In genomic region chr2:45777996-45778719, GRCh38 we compare ENCODE assay signal across 11 cellular contexts.
DNase-seq lines count a peak whose midpoint lies in the region; ATAC-seq and TF ChIP-seq lines count a peak whose summit lies in the region.
"Had no signal": no experiment of that assay in that cellular context is flagged by ENCODE, and none has a peak within 500 bp of the region (broad histone marks: within the 10 kb centered on the region; RNA-seq: fewer than 3 reads in every experiment).

No MANE protein-coding gene starts in this region.

- CTCF ChIA-PET in activated CD4-positive, alpha-beta memory T cell treated with anti-CD3 and anti-CD28 coated beads for 36 hours (lab: Charles Lee) = interaction anchor here (0.6 to 7.0 kb wide), 46 partner anchors 10 to 797 kb away, joined by 3 to 103 read pairs (median 4); partner anchors contain the start of genes PRKCE and SRBD1
- CTCF ChIA-PET in activated CD4-positive, alpha-beta memory T cell treated with anti-CD3 and anti-CD28 coated beads, Interleukin-2, amount 10 ng/mL, durations not matched to agents 7 days and 5 days (lab: Charles Lee) = interaction anchor here (0.6 to 4.4 kb wide), 33 partner anchors 8 to 798 kb away, joined by 3 to 45 read pairs (median 5); partner anchors contain the start of genes PRKCE and SRBD1

- ATAC-seq in stimulated activated memory B cell treated with anti-CD40 and anti-IgM and Interleukin-4, amounts not matched to agents 10 μg/mL and 1 μg/mL and 100 μg/mL, for 72 hours = no peak

- no peaks in the 10 kb centered on the region for H3K9me3 ChIP-seq in esophagus muscularis mucosa
- H3K9me3 ChIP-seq: SJSA1 had no signal

- H3K27me3 ChIP-seq in brain microvascular endothelial cell (replicated peaks) = no peaks in the 10 kb centered on the region
- H3K27me3 ChIP-seq in esophagus muscularis mucosa = no peaks in the 10 kb centered on the region
- H3K27me3 ChIP-seq: SJSA1 had no signal

- H3K36me3 ChIP-seq in brain microvascular endothelial cell (replicated peaks) = no peaks in the 10 kb centered on the region
- no peaks in the 10 kb centered on the region for H3K36me3 ChIP-seq in esophagus muscularis mucosa
- H3K36me3 ChIP-seq: SJSA1 had no signal

- H3K4me3 ChIP-seq in brain microvascular endothelial cell (ENCODE audit: low read depth, low read length) (no peak overlapping the region), esophagus muscularis mucosa (no peak overlapping the region)
- H3K4me3 ChIP-seq: SJSA1 had no signal

- H3K4me3 Mint-ChIP-seq in activated CD4-positive, alpha-beta memory T cell treated with anti-CD3 and anti-CD28 coated beads for 36 hours = no peak overlapping the region
- no peak overlapping the region for H3K4me3 Mint-ChIP-seq in activated CD4-positive, alpha-beta memory T cell treated with anti-CD3 and anti-CD28 coated beads, Interleukin-2, amount 10 ng/mL, durations not matched to agents 7 days and 5 days
- peak overlapping the region; percentile 54 for H3K4me3 Mint-ChIP-seq in stimulated activated memory B cell treated with anti-CD40 and anti-IgM and Interleukin-4, amounts not matched to agents 10 μg/mL and 1 μg/mL and 100 μg/mL, for 72 hours
- H3K4me3 Mint-ChIP-seq: type B pancreatic cell had no signal

- H3K27me3 Mint-ChIP-seq in activated CD4-positive, alpha-beta memory T cell treated with anti-CD3 and anti-CD28 coated beads for 36 hours = no peaks in the 10 kb centered on the region
- H3K27me3 Mint-ChIP-seq in activated CD4-positive, alpha-beta memory T cell treated with anti-CD3 and anti-CD28 coated beads, Interleukin-2, amount 10 ng/mL, durations not matched to agents 7 days and 5 days = no peaks in the 10 kb centered on the region
- no peaks in the 10 kb centered on the region for H3K27me3 Mint-ChIP-seq in stimulated activated memory B cell treated with anti-CD40 and anti-IgM and Interleukin-4, amounts not matched to agents 10 μg/mL and 1 μg/mL and 100 μg/mL, for 72 hours
- H3K27me3 Mint-ChIP-seq: type B pancreatic cell had no signal

- TF ChIP-seq POLR2A in esophagus muscularis mucosa (IDR thresholded peaks at IDR 0.05; ENCODE audit: low read depth) = no peak

- POLR2A ChIA-PET in activated CD4-positive, alpha-beta memory T cell treated with anti-CD3 and anti-CD28 coated beads for 36 hours (lab: Charles Lee) = interaction anchor here (1.0 kb wide), 1 partner anchor 129 kb away, joined by 3 read pairs; no protein-coding TSS in a partner anchor
- POLR2A ChIA-PET in activated CD4-positive, alpha-beta memory T cell treated with anti-CD3 and anti-CD28 coated beads, Interleukin-2, amount 10 ng/mL, durations not matched to agents 7 days and 5 days (lab: Charles Lee) = interaction anchor here (1.7 kb wide), 1 partner anchor 127 kb away, joined by 9 read pairs; no protein-coding TSS in a partner anchor

- intact Hi-C loops in activated CD4-positive, alpha-beta memory T cell treated with anti-CD3 and anti-CD28 coated beads for 36 hours (cut with micrococcal nuclease) = loop anchor here (1.0 kb wide), 3 partner anchors 128 to 158 kb away; no protein-coding TSS in a partner anchor
- intact Hi-C loops in esophagus muscularis mucosa (cut with DNase I) = loop anchor here (2.0 to 5.0 kb wide), 2 partner anchors 135 to 159 kb away; no protein-coding TSS in a partner anchor

- H3K4me1 ChIP-seq in esophagus muscularis mucosa = peaks cover 6 to 71% (median 43%) of the 10 kb centered on the region in 4 donors

- TF ChIP-seq CTCF in brain microvascular endothelial cell (IDR thresholded peaks at IDR 0.05; ENCODE audit: low read depth, low read length, missing control alignments) = peak; percentile 11
- no peak for TF ChIP-seq CTCF in esophagus muscularis mucosa (IDR thresholded peaks at IDR 0.05)

- peaks cover 5% of the 10 kb centered on the region for H3K4me1 Mint-ChIP-seq in activated CD4-positive, alpha-beta memory T cell treated with anti-CD3 and anti-CD28 coated beads for 36 hours (ENCODE audit: low read depth)
- H3K4me1 Mint-ChIP-seq in activated CD4-positive, alpha-beta memory T cell treated with anti-CD3 and anti-CD28 coated beads, Interleukin-2, amount 10 ng/mL, durations not matched to agents 7 days and 5 days = peaks cover 8% of the 10 kb centered on the region
- peaks cover 76% of the 10 kb centered on the region for H3K4me1 Mint-ChIP-seq in stimulated activated memory B cell treated with anti-CD40 and anti-IgM and Interleukin-4, amounts not matched to agents 10 μg/mL and 1 μg/mL and 100 μg/mL, for 72 hours

- peak overlapping the region; percentile 30 for H3K27ac Mint-ChIP-seq in activated CD4-positive, alpha-beta memory T cell treated with anti-CD3 and anti-CD28 coated beads for 36 hours
- H3K27ac Mint-ChIP-seq in activated CD4-positive, alpha-beta memory T cell treated with anti-CD3 and anti-CD28 coated beads, Interleukin-2, amount 10 ng/mL, durations not matched to agents 7 days and 5 days = no peak overlapping the region
- no peak overlapping the region for H3K27ac Mint-ChIP-seq in stimulated activated memory B cell treated with anti-CD40 and anti-IgM and Interleukin-4, amounts not matched to agents 10 μg/mL and 1 μg/mL and 100 μg/mL, for 72 hours
- H3K27ac Mint-ChIP-seq: type B pancreatic cell had no signal

- H3K36me3 Mint-ChIP-seq in activated CD4-positive, alpha-beta memory T cell treated with anti-CD3 and anti-CD28 coated beads for 36 hours = no peaks in the 10 kb centered on the region
- no peaks in the 10 kb centered on the region for H3K36me3 Mint-ChIP-seq in activated CD4-positive, alpha-beta memory T cell treated with anti-CD3 and anti-CD28 coated beads, Interleukin-2, amount 10 ng/mL, durations not matched to agents 7 days and 5 days (ENCODE audit: low read depth)
- H3K36me3 Mint-ChIP-seq in stimulated activated memory B cell treated with anti-CD40 and anti-IgM and Interleukin-4, amounts not matched to agents 10 μg/mL and 1 μg/mL and 100 μg/mL, for 72 hours = no peaks in the 10 kb centered on the region
- H3K36me3 Mint-ChIP-seq: type B pancreatic cell had no signal

- H3K27ac ChIP-seq in brain microvascular endothelial cell (no peak overlapping the region), esophagus muscularis mucosa (replicated peaks in 1 of 4) (no peak overlapping the region)
- H3K27ac ChIP-seq: SJSA1 had no signal

- no peak for TF ChIP-seq EP300 in esophagus muscularis mucosa (IDR thresholded peaks at IDR 0.05)

- in situ Hi-C loops in brain microvascular endothelial cell (cut with HindIII; ENCODE audit: low pct_ligation_motif_present, low sequenced_read_pairs) = no loop called here

- no peaks in the 10 kb centered on the region for H3K9me3 Mint-ChIP-seq in activated CD4-positive, alpha-beta memory T cell treated with anti-CD3 and anti-CD28 coated beads for 36 hours
- no peaks in the 10 kb centered on the region for H3K9me3 Mint-ChIP-seq in activated CD4-positive, alpha-beta memory T cell treated with anti-CD3 and anti-CD28 coated beads, Interleukin-2, amount 10 ng/mL, durations not matched to agents 7 days and 5 days
- H3K9me3 Mint-ChIP-seq in stimulated activated memory B cell treated with anti-CD40 and anti-IgM and Interleukin-4, amounts not matched to agents 10 μg/mL and 1 μg/mL and 100 μg/mL, for 72 hours = no peaks in the 10 kb centered on the region
- H3K9me3 Mint-ChIP-seq: type B pancreatic cell had no signal

- 76% methylated on average over 10 of the region's 10 CpGs for WGBS in esophagus muscularis mucosa

- DNase-seq in activated CD4-positive, alpha-beta memory T cell treated with anti-CD3 and anti-CD28 coated beads for 36 hours = no peak
- DNase-seq in activated CD4-positive, alpha-beta memory T cell treated with anti-CD3 and anti-CD28 coated beads, Interleukin-2, amount 10 ng/mL, durations not matched to agents 7 days and 5 days = no peak
- DNase-seq in LoVo (ENCODE audit: low spot score) (peak; percentile 4), brain microvascular endothelial cell (no peak), esophagus muscularis mucosa (ENCODE audit: extremely low spot score) (no peak), SKM-1 treated with dmso at 0.1 percent for 144 hours (lab: John Stamatoyannopoulos, UW; ENCODE audit: unreplicated experiment) (no peak), DMS153 (lab: John Stamatoyannopoulos, UW) (no peak)
- DNase-seq: NCI-H446 treated with DMSO at 0.1 percent for 48 hours had no signal
